Comparison of ENCODE assay signal across 1 cellular context in genomic region chr6:97068211-97068610, GRCh38.
TF ChIP-seq lines count a peak whose summit lies in the region.

No MANE protein-coding gene starts in this region.

TF ChIP-seq in HCT116, 20 proteins besides CTCF, POLR2A, EP300 and RAD21 (continued from another document):
- no peak for TF ChIP-seq REST (IDR thresholded peaks at IDR 0.05; ENCODE audit: low read depth)
- TF ChIP-seq JUND (IDR thresholded peaks at IDR 0.05): no peak
- no peak for TF ChIP-seq ZNF274 (IDR thresholded peaks at IDR 0.05; ENCODE audit: low read depth, low read length)
- TF ChIP-seq MAX (IDR thresholded peaks at IDR 0.05): no peak
- TF ChIP-seq EZH2 (IDR thresholded peaks at IDR 0.05): no peak
- TF ChIP-seq SP1 (IDR thresholded peaks at IDR 0.05; ENCODE audit: low read depth): no peak
- no peak for TF ChIP-seq ZBTB33 (IDR thresholded peaks at IDR 0.05; ENCODE audit: extremely low read depth, insufficient replicate concordance, low read length)
- TF ChIP-seq EZH2phosphoT487 (IDR thresholded peaks at IDR 0.05; ENCODE audit: borderline replicate concordance): no peak
- TF ChIP-seq TCF7L2 (IDR thresholded peaks at IDR 0.05; ENCODE audit: borderline replicate concordance, extremely low read depth, insufficient read depth, insufficient read length): no peak
- TF ChIP-seq SIN3A (IDR thresholded peaks at IDR 0.05; ENCODE audit: low read depth): no peak
- no peak for TF ChIP-seq SRF (IDR thresholded peaks at IDR 0.05; ENCODE audit: low read depth)
- no peak for TF ChIP-seq YY1 (IDR thresholded peaks at IDR 0.05; ENCODE audit: extremely low read depth, insufficient replicate concordance, low read depth, low read length)
- TF ChIP-seq ATF3 (IDR thresholded peaks at IDR 0.05): no peak
